In genomic region chr3:139307601-139308146, GRCh38 we compare ENCODE assay signal across 21 cellular contexts.
"Had no signal": no experiment of that assay in that cellular context is flagged by ENCODE, and none has a peak within 500 bp of the region (broad histone marks: within the 10 kb centered on the region; RNA-seq: fewer than 3 reads in every experiment).

No MANE protein-coding gene starts in this region.

- H3K4me3 ChIP-seq: colonic mucosa, dorsolateral prefrontal cortex, esophagus muscularis mucosa, gastroesophageal sphincter, heart left ventricle, sigmoid colon, smooth muscle cell, testis, uterus had no signal

- ATAC-seq: activated CD8-positive, alpha-beta T cell treated with anti-CD3 and anti-CD28 coated beads, Interleukin-2, amount 10 ng/mL, durations not matched to agents 7 days and 5 days; effector memory CD8-positive, alpha-beta T cell; gastroesophageal sphincter; heart left ventricle had no signal

- H3K36me3 ChIP-seq: colonic mucosa, esophagus muscularis mucosa, gastroesophageal sphincter, heart left ventricle, sigmoid colon, uterus had no signal

- H3K27ac ChIP-seq: colonic mucosa, dorsolateral prefrontal cortex, esophagus muscularis mucosa, gastroesophageal sphincter, heart left ventricle, sigmoid colon, testis, uterus had no signal

- DNase-seq: activated CD4-positive, alpha-beta T cell treated with anti-CD3 and anti-CD28 coated beads for 1 hour; activated CD4-positive, alpha-beta T cell treated with anti-CD3 and anti-CD28 coated beads, Interleukin-2, amount 50 U/mL, for 1 hour; activated CD8-positive, alpha-beta T cell treated with anti-CD3 and anti-CD28 coated beads, Interleukin-2, amount 10 ng/mL, durations not matched to agents 7 days and 5 days; activated gamma-delta T cell treated with Interleukin-2 at 50 U/mL for 16 hours; colonic mucosa; dorsolateral prefrontal cortex; effector memory CD8-positive, alpha-beta T cell; heart left ventricle; occipital lobe; sigmoid colon; stimulated activated CD4-positive, alpha-beta T cell treated with anti-CD3 and anti-CD28 coated beads, Interleukin-15, amount 100 ng/mL, for 24 hours; stimulated activated naive CD4-positive, alpha-beta T cell; testis; trophoblast cell; uterus had no signal

- H3K9me3 ChIP-seq: colonic mucosa, esophagus muscularis mucosa, gastroesophageal sphincter, heart left ventricle, sigmoid colon, testis, uterus had no signal

- H3K4me1 ChIP-seq: colonic mucosa, esophagus muscularis mucosa, gastroesophageal sphincter, sigmoid colon, testis had no signal

- H3K4me2 ChIP-seq: smooth muscle cell had no signal

- H3K27me3 ChIP-seq: colonic mucosa, esophagus muscularis mucosa, heart left ventricle, sigmoid colon, testis, uterus had no signal

- FAIRE-seq: astrocyte, bronchial epithelial cell, islet of Langerhans had no signal
